23 cellular contexts compared by ENCODE assay signal in genomic region chr17:81962499-81963441, GRCh38. TPM values are rescaled to one million over a fixed set of nuclear protein-coding genes. Genes with fewer than 3 reads are reported as not detected.
A peak's percentile ranks its signal among the peaks of the same experiment; 100 is the strongest.
DNase-seq lines count a peak whose midpoint lies in the region; ATAC-seq, FAIRE-seq and TF ChIP-seq lines count a peak whose summit lies in the region.
"Had no signal": no experiment of that assay in that cellular context is flagged by ENCODE, and none has a peak within 500 bp of the region (broad histone marks: within the 10 kb centered on the region; RNA-seq: fewer than 3 reads in every experiment).

No MANE protein-coding gene starts in this region.

- peaks cover 37% of the 10 kb centered on the region for H3K4me1 ChIP-seq in CD4-positive, CD25-positive, alpha-beta regulatory T cell (ENCODE audit: control insufficient read depth, insufficient read depth, low read length, poor library complexity, severe bottlenecking)
- peaks cover 0 to 41% (median 19%) of the 10 kb centered on the region in 4 donors for H3K4me1 ChIP-seq in tibial nerve

- H3K4me3 Mint-ChIP-seq in CD4-positive, CD25-positive, alpha-beta regulatory T cell, result peak overlapping the region in 3 of 4 donors; percentile 69 to 73 (median 69)
- H3K4me3 Mint-ChIP-seq in central memory CD8-positive, alpha-beta T cell, result peak overlapping the region; percentile 27
- H3K4me3 Mint-ChIP-seq in natural killer cell, result peak overlapping the region; percentile 52
- H3K4me3 Mint-ChIP-seq: activated T-helper 1 cell treated with anti-CD3 and anti-CD28 coated beads, Interleukin-12 subunit alpha, Interleukin-12 subunit beta, Interleukin-2, Interleukin-4 antibody, amounts not matched to agents 30 ng/mL and 10 ng/mL and 1 ng/mL, durations not matched to agents 14 hours and 24 hours and 36 hours had no signal

- H3K27ac ChIP-seq in CD4-positive, CD25-positive, alpha-beta regulatory T cell (ENCODE audit: insufficient read depth, low read length, poor library complexity, severe bottlenecking), result no peak overlapping the region
- H3K27ac ChIP-seq in tibial nerve, result no peak overlapping the region
- H3K27ac ChIP-seq: coronary artery, epithelial cell of prostate, VCaP had no signal

- TF ChIP-seq POLR2A in tibial nerve (IDR thresholded peaks at IDR 0.05), result no peak

- H3K36me3 ChIP-seq in CD4-positive, CD25-positive, alpha-beta regulatory T cell (ENCODE audit: control insufficient read depth, insufficient read depth, low read length), result no peaks in the 10 kb centered on the region
- no peaks in the 10 kb centered on the region for H3K36me3 ChIP-seq in tibial nerve

- peak overlapping the region in 1 of 3 donors; percentile 66 for H3K27ac Mint-ChIP-seq in CD4-positive, CD25-positive, alpha-beta regulatory T cell
- no peak overlapping the region for H3K27ac Mint-ChIP-seq in central memory CD8-positive, alpha-beta T cell (ENCODE audit: low read depth)
- H3K27ac Mint-ChIP-seq in natural killer cell, result no peak overlapping the region
- H3K27ac Mint-ChIP-seq: activated T-helper 1 cell treated with anti-CD3 and anti-CD28 coated beads, Interleukin-12 subunit alpha, Interleukin-12 subunit beta, Interleukin-2, Interleukin-4 antibody, amounts not matched to agents 30 ng/mL and 10 ng/mL and 1 ng/mL, durations not matched to agents 14 hours and 24 hours and 36 hours had no signal

- peaks cover 26% of the 10 kb centered on the region for H3K27me3 Mint-ChIP-seq in CD4-positive, CD25-positive, alpha-beta regulatory T cell
- H3K27me3 Mint-ChIP-seq in central memory CD8-positive, alpha-beta T cell, result peaks cover 44% of the 10 kb centered on the region
- peaks cover 24 to 33% of the 10 kb centered on the region in 2 donors for H3K27me3 Mint-ChIP-seq in natural killer cell (ENCODE audit: low read depth in 2 of 2)

- DNase-seq in CD4-positive, CD25-positive, alpha-beta regulatory T cell, result no peak
- DNase-seq in HK-2 (ENCODE audit: unreplicated experiment) (peak; percentile 38), natural killer cell (no peak), D721Med (ENCODE audit: insufficient read length, low spot score) (no peak), tibial nerve (ENCODE audit: low spot score in 2 of 2) (no peak)
- no peak for DNase-seq in central memory CD8-positive, alpha-beta T cell (ENCODE audit: low spot score in 2 of 2)
- DNase-seq: aorta; GOT3; NCI-H1930; NCI-H524; nucleus accumbens; PC-3; stimulated activated CD4-positive, alpha-beta T cell treated with anti-CD3 and anti-CD28 coated beads, Interleukin-1b, Interleukin-23, amount 100 ng/mL, for 48 hours had no signal

- H3K4me3 ChIP-seq in CD4-positive, CD25-positive, alpha-beta regulatory T cell (ENCODE audit: low read depth, low read length), result no peak overlapping the region
- no peak overlapping the region for H3K4me3 ChIP-seq in tibial nerve
- H3K4me3 ChIP-seq: coronary artery had no signal

- TF ChIP-seq EP300 in tibial nerve (IDR thresholded peaks at IDR 0.05), result no peak

- TF ChIP-seq CTCF in natural killer cell (IDR thresholded peaks at IDR 0.05), result no peak
- no peak for TF ChIP-seq CTCF in D721Med (IDR thresholded peaks at IDR 0.05; ENCODE audit: insufficient read depth, missing control alignments)
- no peak for TF ChIP-seq CTCF in tibial nerve (IDR thresholded peaks at IDR 0.05)

- no peaks in the 10 kb centered on the region for H3K9me3 Mint-ChIP-seq in CD4-positive, CD25-positive, alpha-beta regulatory T cell
- no peaks in the 10 kb centered on the region for H3K9me3 Mint-ChIP-seq in central memory CD8-positive, alpha-beta T cell
- no peaks in the 10 kb centered on the region for H3K9me3 Mint-ChIP-seq in natural killer cell
- H3K9me3 Mint-ChIP-seq: activated T-helper 1 cell treated with anti-CD3 and anti-CD28 coated beads, Interleukin-12 subunit alpha, Interleukin-12 subunit beta, Interleukin-2, Interleukin-4 antibody, amounts not matched to agents 30 ng/mL and 10 ng/mL and 1 ng/mL, durations not matched to agents 14 hours and 24 hours and 36 hours had no signal

- FAIRE-seq in D721Med (lab: Jason Lieb, UNC), result no peak
- FAIRE-seq: frontal cortex, G401.6, GM12891 had no signal

- no peaks in the 10 kb centered on the region for H3K9me3 ChIP-seq in CD4-positive, CD25-positive, alpha-beta regulatory T cell (ENCODE audit: control insufficient read depth in 2 of 2, low read length in 2 of 2)
- H3K9me3 ChIP-seq in tibial nerve, result no peaks in the 10 kb centered on the region

- 60 to 68% methylated on average over 28 to 30 of the region's 37 CpGs for WGBS in tibial nerve, 2 donors

- intact Hi-C loops in natural killer cell (cut with micrococcal nuclease), result loop anchor here (5.0 kb wide), 1 partner anchor 75 kb away; the partner anchor contains the start of gene DCXR

- H3K27me3 ChIP-seq in CD4-positive, CD25-positive, alpha-beta regulatory T cell (ENCODE audit: control insufficient read depth, insufficient read depth, low read length), result peaks cover 5% of the 10 kb centered on the region
- H3K27me3 ChIP-seq in tibial nerve, result peaks cover 4 to 67% of the 10 kb centered on the region in 2 donors

- no peaks in the 10 kb centered on the region for H3K36me3 Mint-ChIP-seq in CD4-positive, CD25-positive, alpha-beta regulatory T cell
- H3K36me3 Mint-ChIP-seq in central memory CD8-positive, alpha-beta T cell (ENCODE audit: insufficient read depth), result peaks cover 2% of the 10 kb centered on the region
- no peaks in the 10 kb centered on the region for H3K36me3 Mint-ChIP-seq in natural killer cell

- peaks cover 0 to 20% (median 0%) of the 10 kb centered on the region in 4 donors for H3K4me1 Mint-ChIP-seq in CD4-positive, CD25-positive, alpha-beta regulatory T cell
- H3K4me1 Mint-ChIP-seq in central memory CD8-positive, alpha-beta T cell, result peaks cover 20% of the 10 kb centered on the region
- H3K4me1 Mint-ChIP-seq in natural killer cell, result no peaks in the 10 kb centered on the region

- no peak for ATAC-seq in CD4-positive, CD25-positive, alpha-beta regulatory T cell (ENCODE audit: low read depth in 2 of 2)
- ATAC-seq in central memory CD8-positive, alpha-beta T cell (replicated peaks; ENCODE audit: extremely low read depth, poor library complexity, severe bottlenecking), result no peak
- ATAC-seq in natural killer cell (no peak), GM21390 (IDR thresholded peaks at IDR 0.05; ENCODE audit: unreplicated experiment) (no peak), HG02798 (IDR thresholded peaks at IDR 0.05; ENCODE audit: poor library complexity, unreplicated experiment) (no peak)
- ATAC-seq: PC-3, sciatic nerve had no signal

RNA-seq across cellular contexts. Expression of gene NOTUM, which starts 1.8 kb away (rescaled TPM):
- total RNA-seq in CD4-positive, CD25-positive, alpha-beta regulatory T cell, result not detected
- under 1 TPM in 2 of 4 donors, not detected in 2; 0.09 to 0.17 TPM for polyA plus RNA-seq in CD4-positive, CD25-positive, alpha-beta regulatory T cell
- total RNA-seq in natural killer cell (not detected), tibial nerve (not detected)
- total RNA-seq: PC-3, sciatic nerve had no signal

RNA-seq across cellular contexts. Expression of gene ASPSCR1, which starts 14.7 kb away (rescaled TPM):
- total RNA-seq in CD4-positive, CD25-positive, alpha-beta regulatory T cell, result 41.4 TPM
- polyA plus RNA-seq in CD4-positive, CD25-positive, alpha-beta regulatory T cell, result 10 to 100 TPM; 25.2 to 29.4 (median 28.2) TPM
- total RNA-seq in natural killer cell (10 to 100 TPM; 29.7 to 43.5 (median 40.8) TPM), tibial nerve (10 to 100 TPM; 32.9 to 82.8 (median 55.6) TPM)

RNA-seq across cellular contexts. Expression of gene MYADML2, which starts 15.7 kb away (rescaled TPM):
- total RNA-seq in CD4-positive, CD25-positive, alpha-beta regulatory T cell, result not detected
- polyA plus RNA-seq in CD4-positive, CD25-positive, alpha-beta regulatory T cell, result not detected
- total RNA-seq in natural killer cell, result not detected
- total RNA-seq in tibial nerve, result not detected
- total RNA-seq: aorta, PC-3, sciatic nerve had no signal
- polyA plus RNA-seq: aorta had no signal

RNA-seq across cellular contexts. Expression of gene PYCR1, which starts 25.7 kb away (rescaled TPM):
- 1.1 TPM for total RNA-seq in CD4-positive, CD25-positive, alpha-beta regulatory T cell
- polyA plus RNA-seq in CD4-positive, CD25-positive, alpha-beta regulatory T cell, result 1 to 10 TPM in 2 of 4 donors, under 1 TPM in 2; 0.54 to 2.2 (median 1.1) TPM
- total RNA-seq in natural killer cell (1 to 10 TPM in 1 of 3 donors, not detected in 2; 3.4 TPM), tibial nerve (1 to 10 TPM; 6.3 to 9.9 (median 6.9) TPM)

RNA-seq across cellular contexts. Expression of gene MAFG, which starts 35.2 kb away (rescaled TPM):
- total RNA-seq in CD4-positive, CD25-positive, alpha-beta regulatory T cell, result 14.3 TPM
- 1 to 10 TPM; 2.2 to 3.0 (median 2.6) TPM for polyA plus RNA-seq in CD4-positive, CD25-positive, alpha-beta regulatory T cell
- total RNA-seq in natural killer cell (10 to 100 TPM; 11.9 to 14.6 (median 13.2) TPM), tibial nerve (10 to 100 TPM; 17.9 to 25.5 (median 22.5) TPM)
